2 cellular contexts compared by ENCODE assay signal in the genomic region with DNA sequence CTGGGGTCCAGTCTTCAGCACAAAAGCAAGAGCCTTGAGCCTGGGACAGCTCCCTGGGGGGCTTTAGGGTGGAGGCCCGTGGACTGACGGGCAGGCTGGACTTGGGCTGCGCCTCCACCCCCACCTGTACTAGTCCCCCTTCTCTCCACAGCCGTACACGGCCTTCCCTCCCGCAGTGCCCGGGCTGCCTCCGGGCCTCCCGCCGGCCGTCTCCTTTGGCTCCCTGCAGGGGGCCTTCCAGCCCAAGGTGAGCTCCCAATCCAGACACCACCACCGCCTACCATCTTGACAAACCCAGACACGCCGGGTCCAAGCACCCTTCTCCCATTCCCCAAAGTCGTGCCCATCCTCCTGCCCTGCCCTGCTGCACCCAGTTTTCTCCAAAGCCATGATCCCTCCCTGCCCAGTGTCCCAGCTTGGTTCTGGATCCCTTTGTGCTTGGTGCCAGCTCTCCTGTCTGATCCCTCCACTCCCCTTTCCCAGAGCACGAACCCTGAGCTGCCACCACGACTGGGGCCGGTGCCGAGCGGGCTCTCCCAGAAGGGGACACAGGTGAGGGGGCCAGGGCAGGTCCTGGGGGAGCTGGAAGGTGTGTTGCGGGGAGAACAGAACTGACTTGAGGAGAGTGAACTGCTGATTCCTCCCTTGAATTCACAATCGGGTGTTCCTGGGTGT.
A peak's percentile ranks its signal among the peaks of the same experiment; 100 is the strongest.
TF ChIP-seq lines count a peak whose summit lies in the region.

No MANE protein-coding gene starts in this region.

TF ChIP-seq in HCT116, 20 proteins besides CTCF, POLR2A, EP300 and RAD21:
- TF ChIP-seq ZFX (IDR thresholded peaks at IDR 0.05) (no peak), EZH2 (IDR thresholded peaks at IDR 0.05) (no peak), SRF (IDR thresholded peaks at IDR 0.05; ENCODE audit: low read depth) (no peak), FOSL1 (IDR thresholded peaks at IDR 0.05; ENCODE audit: low read depth) (no peak), POLR2AphosphoS5 (IDR thresholded peaks at IDR 0.05; ENCODE audit: low read depth, low read length) (no peak), YY1 (IDR thresholded peaks at IDR 0.05; ENCODE audit: extremely low read depth, insufficient replicate concordance, low read depth, low read length) (no peak), ZNF274 (IDR thresholded peaks at IDR 0.05; ENCODE audit: low read depth, low read length) (no peak), EGR1 (IDR thresholded peaks at IDR 0.05; ENCODE audit: low read depth) (no peak), SIN3A (IDR thresholded peaks at IDR 0.05; ENCODE audit: low read depth) (no peak), EZH2phosphoT487 (IDR thresholded peaks at IDR 0.05; ENCODE audit: borderline replicate concordance) (no peak), SP1 (IDR thresholded peaks at IDR 0.05; ENCODE audit: low read depth) (no peak), CBX3 (IDR thresholded peaks at IDR 0.05; ENCODE audit: low read depth) (no peak), TCF7L2 (IDR thresholded peaks at IDR 0.05; ENCODE audit: borderline replicate concordance, extremely low read depth, insufficient read depth, insufficient read length) (no peak)
- TF ChIP-seq, protein P1, sequence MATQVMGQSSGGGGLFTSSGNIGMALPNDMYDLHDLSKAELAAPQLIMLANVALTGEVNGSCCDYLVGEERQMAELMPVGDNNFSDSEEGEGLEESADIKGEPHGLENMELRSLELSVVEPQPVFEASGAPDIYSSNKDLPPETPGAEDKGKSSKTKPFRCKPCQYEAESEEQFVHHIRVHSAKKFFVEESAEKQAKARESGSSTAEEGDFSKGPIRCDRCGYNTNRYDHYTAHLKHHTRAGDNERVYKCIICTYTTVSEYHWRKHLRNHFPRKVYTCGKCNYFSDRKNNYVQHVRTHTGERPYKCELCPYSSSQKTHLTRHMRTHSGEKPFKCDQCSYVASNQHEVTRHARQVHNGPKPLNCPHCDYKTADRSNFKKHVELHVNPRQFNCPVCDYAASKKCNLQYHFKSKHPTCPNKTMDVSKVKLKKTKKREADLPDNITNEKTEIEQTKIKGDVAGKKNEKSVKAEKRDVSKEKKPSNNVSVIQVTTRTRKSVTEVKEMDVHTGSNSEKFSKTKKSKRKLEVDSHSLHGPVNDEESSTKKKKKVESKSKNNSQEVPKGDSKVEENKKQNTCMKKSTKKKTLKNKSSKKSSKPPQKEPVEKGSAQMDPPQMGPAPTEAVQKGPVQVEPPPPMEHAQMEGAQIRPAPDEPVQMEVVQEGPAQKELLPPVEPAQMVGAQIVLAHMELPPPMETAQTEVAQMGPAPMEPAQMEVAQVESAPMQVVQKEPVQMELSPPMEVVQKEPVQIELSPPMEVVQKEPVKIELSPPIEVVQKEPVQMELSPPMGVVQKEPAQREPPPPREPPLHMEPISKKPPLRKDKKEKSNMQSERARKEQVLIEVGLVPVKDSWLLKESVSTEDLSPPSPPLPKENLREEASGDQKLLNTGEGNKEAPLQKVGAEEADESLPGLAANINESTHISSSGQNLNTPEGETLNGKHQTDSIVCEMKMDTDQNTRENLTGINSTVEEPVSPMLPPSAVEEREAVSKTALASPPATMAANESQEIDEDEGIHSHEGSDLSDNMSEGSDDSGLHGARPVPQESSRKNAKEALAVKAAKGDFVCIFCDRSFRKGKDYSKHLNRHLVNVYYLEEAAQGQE (IDR thresholded peaks at IDR 0.05; ENCODE audit: low read depth), result no peak
- TF ChIP-seq, protein P2, sequence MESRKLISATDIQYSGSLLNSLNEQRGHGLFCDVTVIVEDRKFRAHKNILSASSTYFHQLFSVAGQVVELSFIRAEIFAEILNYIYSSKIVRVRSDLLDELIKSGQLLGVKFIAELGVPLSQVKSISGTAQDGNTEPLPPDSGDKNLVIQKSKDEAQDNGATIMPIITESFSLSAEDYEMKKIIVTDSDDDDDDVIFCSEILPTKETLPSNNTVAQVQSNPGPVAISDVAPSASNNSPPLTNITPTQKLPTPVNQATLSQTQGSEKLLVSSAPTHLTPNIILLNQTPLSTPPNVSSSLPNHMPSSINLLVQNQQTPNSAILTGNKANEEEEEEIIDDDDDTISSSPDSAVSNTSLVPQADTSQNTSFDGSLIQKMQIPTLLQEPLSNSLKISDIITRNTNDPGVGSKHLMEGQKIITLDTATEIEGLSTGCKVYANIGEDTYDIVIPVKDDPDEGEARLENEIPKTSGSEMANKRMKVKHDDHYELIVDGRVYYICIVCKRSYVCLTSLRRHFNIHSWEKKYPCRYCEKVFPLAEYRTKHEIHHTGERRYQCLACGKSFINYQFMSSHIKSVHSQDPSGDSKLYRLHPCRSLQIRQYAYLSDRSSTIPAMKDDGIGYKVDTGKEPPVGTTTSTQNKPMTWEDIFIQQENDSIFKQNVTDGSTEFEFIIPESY (IDR thresholded peaks at IDR 0.05; ENCODE audit: extremely low read depth, insufficient replicate concordance, low read length), result no peak
- TF ChIP-seq, protein P3, sequence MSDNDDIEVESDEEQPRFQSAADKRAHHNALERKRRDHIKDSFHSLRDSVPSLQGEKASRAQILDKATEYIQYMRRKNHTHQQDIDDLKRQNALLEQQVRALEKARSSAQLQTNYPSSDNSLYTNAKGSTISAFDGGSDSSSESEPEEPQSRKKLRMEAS (IDR thresholded peaks at IDR 0.05), result no peak

TF ChIP-seq in K562, 482 proteins besides CTCF, POLR2A, EP300 and RAD21:
- TF ChIP-seq ZNF316 (IDR thresholded peaks at IDR 0.05) (no peak), RFX5 (IDR thresholded peaks at IDR 0.05; ENCODE audit: low read depth, low read length) (no peak), PRPF4 (IDR thresholded peaks at IDR 0.05; ENCODE audit: insufficient read depth, low read depth, low read length, poor library complexity, severe bottlenecking) (no peak), PPARD (CRISPR knock-in tag; IDR thresholded peaks at IDR 0.05) (no peak), HDAC1 (IDR thresholded peaks at IDR 0.05) (no peak), ZFPM2 (CRISPR knock-in tag; IDR thresholded peaks at IDR 0.05) (no peak), PCBP1 (IDR thresholded peaks at IDR 0.05; ENCODE audit: low read depth, low read length, poor library complexity, severe bottlenecking) (no peak), HDAC8 (tag; IDR thresholded peaks at IDR 0.05) (no peak), RBFOX2 (IDR thresholded peaks at IDR 0.05; ENCODE audit: low read depth, low read length) (peak; percentile 54; the same call in 1 of the 2 replicates), POLR2G (IDR thresholded peaks at IDR 0.05; ENCODE audit: low read depth, low read length) (peak; percentile 32), RFX1 (IDR thresholded peaks at IDR 0.05) (no peak), SIN3A (IDR thresholded peaks at IDR 0.05; ENCODE audit: borderline replicate concordance in 2 of 2, control insufficient read depth in 1 of 2, low read depth in 2 of 2, low read length in 2 of 2) (no peak), PTRF (tag; IDR thresholded peaks at IDR 0.05) (no peak), HNRNPLL (IDR thresholded peaks at IDR 0.05; ENCODE audit: low read depth, low read length, poor library complexity, severe bottlenecking) (no peak)
- TF ChIP-seq, protein P4, sequence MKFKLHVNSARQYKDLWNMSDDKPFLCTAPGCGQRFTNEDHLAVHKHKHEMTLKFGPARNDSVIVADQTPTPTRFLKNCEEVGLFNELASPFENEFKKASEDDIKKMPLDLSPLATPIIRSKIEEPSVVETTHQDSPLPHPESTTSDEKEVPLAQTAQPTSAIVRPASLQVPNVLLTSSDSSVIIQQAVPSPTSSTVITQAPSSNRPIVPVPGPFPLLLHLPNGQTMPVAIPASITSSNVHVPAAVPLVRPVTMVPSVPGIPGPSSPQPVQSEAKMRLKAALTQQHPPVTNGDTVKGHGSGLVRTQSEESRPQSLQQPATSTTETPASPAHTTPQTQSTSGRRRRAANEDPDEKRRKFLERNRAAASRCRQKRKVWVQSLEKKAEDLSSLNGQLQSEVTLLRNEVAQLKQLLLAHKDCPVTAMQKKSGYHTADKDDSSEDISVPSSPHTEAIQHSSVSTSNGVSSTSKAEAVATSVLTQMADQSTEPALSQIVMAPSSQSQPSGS (CRISPR knock-in tag; IDR thresholded peaks at IDR 0.05), result no peak
- TF ChIP-seq, protein P5, sequence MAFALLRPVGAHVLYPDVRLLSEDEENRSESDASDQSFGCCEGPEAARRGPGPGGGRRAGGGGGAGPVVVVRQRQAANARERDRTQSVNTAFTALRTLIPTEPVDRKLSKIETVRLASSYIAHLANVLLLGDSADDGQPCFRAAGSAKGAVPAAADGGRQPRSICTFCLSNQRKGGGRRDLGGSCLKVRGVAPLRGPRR (CRISPR knock-in tag; IDR thresholded peaks at IDR 0.05), result no peak
- TF ChIP-seq, protein P6, sequence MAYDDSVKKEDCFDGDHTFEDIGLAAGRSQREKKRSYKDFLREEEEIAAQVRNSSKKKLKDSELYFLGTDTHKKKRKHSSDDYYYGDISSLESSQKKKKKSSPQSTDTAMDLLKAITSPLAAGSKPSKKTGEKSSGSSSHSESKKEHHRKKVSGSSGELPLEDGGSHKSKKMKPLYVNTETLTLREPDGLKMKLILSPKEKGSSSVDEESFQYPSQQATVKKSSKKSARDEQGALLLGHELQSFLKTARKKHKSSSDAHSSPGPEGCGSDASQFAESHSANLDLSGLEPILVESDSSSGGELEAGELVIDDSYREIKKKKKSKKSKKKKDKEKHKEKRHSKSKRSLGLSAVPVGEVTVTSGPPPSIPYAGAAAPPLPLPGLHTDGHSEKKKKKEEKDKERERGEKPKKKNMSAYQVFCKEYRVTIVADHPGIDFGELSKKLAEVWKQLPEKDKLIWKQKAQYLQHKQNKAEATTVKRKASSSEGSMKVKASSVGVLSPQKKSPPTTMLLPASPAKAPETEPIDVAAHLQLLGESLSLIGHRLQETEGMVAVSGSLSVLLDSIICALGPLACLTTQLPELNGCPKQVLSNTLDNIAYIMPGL (CRISPR knock-in tag; IDR thresholded peaks at IDR 0.05), result no peak
- TF ChIP-seq, protein P2 (CRISPR knock-in tag; IDR thresholded peaks at IDR 0.05), result peak; percentile 90
- TF ChIP-seq, protein P7, sequence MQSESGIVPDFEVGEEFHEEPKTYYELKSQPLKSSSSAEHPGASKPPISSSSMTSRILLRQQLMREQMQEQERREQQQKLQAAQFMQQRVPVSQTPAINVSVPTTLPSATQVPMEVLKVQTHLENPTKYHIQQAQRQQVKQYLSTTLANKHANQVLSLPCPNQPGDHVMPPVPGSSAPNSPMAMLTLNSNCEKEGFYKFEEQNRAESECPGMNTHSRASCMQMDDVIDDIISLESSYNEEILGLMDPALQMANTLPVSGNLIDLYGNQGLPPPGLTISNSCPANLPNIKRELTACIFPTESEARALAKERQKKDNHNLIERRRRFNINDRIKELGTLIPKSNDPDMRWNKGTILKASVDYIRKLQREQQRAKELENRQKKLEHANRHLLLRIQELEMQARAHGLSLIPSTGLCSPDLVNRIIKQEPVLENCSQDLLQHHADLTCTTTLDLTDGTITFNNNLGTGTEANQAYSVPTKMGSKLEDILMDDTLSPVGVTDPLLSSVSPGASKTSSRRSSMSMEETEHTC (IDR thresholded peaks at IDR 0.05), result no peak
- TF ChIP-seq, protein P8, sequence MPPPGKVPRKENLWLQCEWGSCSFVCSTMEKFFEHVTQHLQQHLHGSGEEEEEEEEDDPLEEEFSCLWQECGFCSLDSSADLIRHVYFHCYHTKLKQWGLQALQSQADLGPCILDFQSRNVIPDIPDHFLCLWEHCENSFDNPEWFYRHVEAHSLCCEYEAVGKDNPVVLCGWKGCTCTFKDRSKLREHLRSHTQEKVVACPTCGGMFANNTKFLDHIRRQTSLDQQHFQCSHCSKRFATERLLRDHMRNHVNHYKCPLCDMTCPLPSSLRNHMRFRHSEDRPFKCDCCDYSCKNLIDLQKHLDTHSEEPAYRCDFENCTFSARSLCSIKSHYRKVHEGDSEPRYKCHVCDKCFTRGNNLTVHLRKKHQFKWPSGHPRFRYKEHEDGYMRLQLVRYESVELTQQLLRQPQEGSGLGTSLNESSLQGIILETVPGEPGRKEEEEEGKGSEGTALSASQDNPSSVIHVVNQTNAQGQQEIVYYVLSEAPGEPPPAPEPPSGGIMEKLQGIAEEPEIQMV (tag; conservative IDR thresholded peaks at IDR 0.05; ENCODE audit: low read depth), result no peak
